Comparison of ENCODE assay signal across 8 cellular contexts in the genomic region with DNA sequence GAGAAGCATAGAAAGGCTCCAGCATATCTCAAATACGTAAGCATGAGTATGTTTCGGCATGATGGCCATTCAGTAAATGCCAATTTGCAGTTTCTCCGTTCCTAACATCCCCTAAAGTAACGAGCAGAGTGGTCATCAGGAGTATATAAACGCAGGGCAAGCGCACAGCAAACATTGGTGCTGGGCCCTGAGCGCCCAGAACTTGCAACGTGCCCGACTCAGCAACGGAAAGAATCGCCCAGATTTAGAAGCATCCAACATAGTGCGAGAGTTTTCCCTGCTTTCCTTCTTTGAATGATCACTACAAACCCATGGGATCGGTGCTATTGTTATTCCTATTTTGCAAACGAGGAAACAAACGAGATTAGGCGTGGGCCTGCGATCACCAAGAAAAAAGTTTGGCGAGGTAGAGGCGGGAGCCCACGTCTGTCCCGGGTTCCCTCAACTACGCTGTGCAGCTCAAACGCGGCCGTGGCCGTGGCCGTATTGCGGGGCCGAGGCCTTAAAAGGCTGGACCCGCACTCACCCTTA. TPM values are rescaled to one million over a fixed set of nuclear protein-coding genes. Genes with fewer than 3 reads are reported as not detected.
DNase-seq lines count a peak whose midpoint lies in the region; ATAC-seq and FAIRE-seq lines count a peak whose summit lies in the region.

No MANE protein-coding gene starts in this region.

- peak; percentile 38 for ATAC-seq in activated CD4-positive, alpha-beta T cell treated with anti-CD3 and anti-CD28 coated beads for 36 hours
- no peak for ATAC-seq in activated T-helper 17 cell treated with anti-CD3 and anti-CD28 coated beads, Interleukin-2, amount 50 U/mL, for 72 hours (replicated peaks)
- ATAC-seq in right cardiac atrium, result peak in 1 of 2 donors; percentile 71

- peaks cover 6% of the 10 kb centered on the region for H3K4me1 ChIP-seq in right cardiac atrium (ENCODE audit: control insufficient read depth, insufficient read depth, low read length)
- H3K4me1 ChIP-seq in small intestine (ENCODE audit: control insufficient read depth in 2 of 2, insufficient read depth in 1 of 2, low read depth in 1 of 2, low read length in 1 of 2), result peaks cover 0 to 3% of the 10 kb centered on the region in 2 donors

- peak overlapping the region; percentile 99 for H3K27ac Mint-ChIP-seq in activated CD4-positive, alpha-beta T cell treated with anti-CD3 and anti-CD28 coated beads for 36 hours
- H3K27ac Mint-ChIP-seq in activated T-helper 17 cell treated with anti-CD3 and anti-CD28 coated beads, Interleukin-2, amount 50 U/mL, for 72 hours, result peak overlapping the region; percentile 98

- H3K27me3 ChIP-seq in right cardiac atrium (ENCODE audit: control insufficient read depth, insufficient read depth) (no peaks in the 10 kb centered on the region), small intestine (ENCODE audit: control insufficient read depth in 2 of 2, insufficient read depth in 2 of 2, low read length in 2 of 2) (no peaks in the 10 kb centered on the region)

- peak overlapping the region; percentile 6 for H3K27ac ChIP-seq in right cardiac atrium (ENCODE audit: low read length)
- peak overlapping the region; percentile 66 to 100 for H3K27ac ChIP-seq in small intestine (ENCODE audit: low read depth in 1 of 2, low read length in 1 of 2)

- in situ Hi-C loops in ACHN (cut with HindIII; ENCODE audit: low pct_ligation_motif_present, low pct_unique_long_range_greater_than_20kb, low sequenced_read_pairs), result no loop called here

- no peaks in the 10 kb centered on the region for H3K27me3 Mint-ChIP-seq in activated CD4-positive, alpha-beta T cell treated with anti-CD3 and anti-CD28 coated beads for 36 hours
- no peaks in the 10 kb centered on the region for H3K27me3 Mint-ChIP-seq in activated T-helper 17 cell treated with anti-CD3 and anti-CD28 coated beads, Interleukin-2, amount 50 U/mL, for 72 hours

- no peaks in the 10 kb centered on the region for H3K9me3 Mint-ChIP-seq in activated CD4-positive, alpha-beta T cell treated with anti-CD3 and anti-CD28 coated beads for 36 hours (ENCODE audit: low read depth)
- H3K9me3 Mint-ChIP-seq in activated T-helper 17 cell treated with anti-CD3 and anti-CD28 coated beads, Interleukin-2, amount 50 U/mL, for 72 hours, result no peaks in the 10 kb centered on the region

- intact Hi-C loops in activated CD4-positive, alpha-beta T cell treated with anti-CD3 and anti-CD28 coated beads for 36 hours (cut with DNase I, micrococcal nuclease), result loop anchor here (1.0 to 5.0 kb wide), 9 partner anchors 37 to 898 kb away; a partner anchor contains a TSS
- intact Hi-C loops in right cardiac atrium (cut with DNase I), result loop anchor here in 1 of 4 donors (10.0 kb wide), 1 partner anchor 94 kb away; a partner anchor contains a TSS

- H3K9me3 ChIP-seq in right cardiac atrium (ENCODE audit: control insufficient read depth, low read length), result no peaks in the 10 kb centered on the region
- H3K9me3 ChIP-seq in small intestine (ENCODE audit: control insufficient read depth, low read depth), result no peaks in the 10 kb centered on the region

- CTCF ChIA-PET in activated CD4-positive, alpha-beta T cell treated with anti-CD3 and anti-CD28 coated beads for 36 hours (lab: Charles Lee), result interaction anchor here (0.6 to 2.0 kb wide), 6 partner anchors 9 to 397 kb away, joined by 3 to 11 read pairs (median 5); a partner anchor contains a TSS

- whole genome bisulfite sequencing in right cardiac atrium, result under 1% methylated on average over 30 of the region's 30 CpGs
- WGBS in small intestine, 3 donors, result 0% methylated on average over 30 of the region's 30 CpGs

- H3K4me1 Mint-ChIP-seq in activated CD4-positive, alpha-beta T cell treated with anti-CD3 and anti-CD28 coated beads for 36 hours, result peaks cover 31% of the 10 kb centered on the region
- H3K4me1 Mint-ChIP-seq in activated T-helper 17 cell treated with anti-CD3 and anti-CD28 coated beads, Interleukin-2, amount 50 U/mL, for 72 hours, result peaks cover 25% of the 10 kb centered on the region

- H3K4me3 ChIP-seq in right cardiac atrium (ENCODE audit: low read length) (peak overlapping the region; percentile 74), small intestine (ENCODE audit: low read depth in 1 of 2, low read length in 2 of 2) (peak overlapping the region; percentile 76 to 89)

- DNase-seq in activated CD4-positive, alpha-beta T cell treated with anti-CD3 and anti-CD28 coated beads for 36 hours, result peak; percentile 35
- DNase-seq in activated CD4-positive, alpha-beta T cell treated with anti-CD3 and anti-CD28 coated beads for 48 hours, result no peak
- DNase-seq in right cardiac atrium, result no peak
- DNase-seq in small intestine, result peak; percentile 29
- DNase-seq in ACHN, result no peak
- no peak for DNase-seq in NCI-H2107 treated with DMSO at 0.1 percent for 48 hours (lab: John Stamatoyannopoulos, UW; ENCODE audit: unreplicated experiment)
- DNase-seq in hypothalamus (lab: John Stamatoyannopoulos, UW), result no peak

- H3K36me3 Mint-ChIP-seq in activated CD4-positive, alpha-beta T cell treated with anti-CD3 and anti-CD28 coated beads for 36 hours (ENCODE audit: low read depth), result peaks cover 52% of the 10 kb centered on the region
- H3K36me3 Mint-ChIP-seq in activated T-helper 17 cell treated with anti-CD3 and anti-CD28 coated beads, Interleukin-2, amount 50 U/mL, for 72 hours (ENCODE audit: low read depth), result peaks cover 58% of the 10 kb centered on the region

- FAIRE-seq in small intestine (lab: Jason Lieb, UNC), result no peak

- peaks cover 11 to 28% of the 10 kb centered on the region in 2 donors for H3K36me3 ChIP-seq in small intestine (ENCODE audit: control insufficient read depth in 2 of 2, insufficient read depth in 2 of 2, low read length in 2 of 2)

- peak overlapping the region; percentile 95 for H3K4me3 Mint-ChIP-seq in activated CD4-positive, alpha-beta T cell treated with anti-CD3 and anti-CD28 coated beads for 36 hours
- H3K4me3 Mint-ChIP-seq in activated T-helper 17 cell treated with anti-CD3 and anti-CD28 coated beads, Interleukin-2, amount 50 U/mL, for 72 hours, result peak overlapping the region; percentile 95

- POLR2A ChIA-PET in activated CD4-positive, alpha-beta T cell treated with anti-CD3 and anti-CD28 coated beads for 36 hours (lab: Charles Lee), result interaction anchor here (0.6 to 1.6 kb wide), 6 partner anchors 16 to 330 kb away, joined by 3 to 10 read pairs (median 4); a partner anchor contains a TSS

RNA-seq across cellular contexts. Expression of a gene that starts 0.5 kb away (rescaled TPM):
- 1,000 to 10,000 TPM; 2,270 to 3,312 TPM for total RNA-seq in activated CD4-positive, alpha-beta T cell treated with anti-CD3 and anti-CD28 coated beads for 36 hours
- 1,000 to 10,000 TPM; 2,772 to 2,939 TPM for total RNA-seq in activated T-helper 17 cell treated with anti-CD3 and anti-CD28 coated beads, Interleukin-2, amount 50 U/mL, for 72 hours
- total RNA-seq in right cardiac atrium, result 1,000 to 10,000 TPM; 1,254 to 1,552 (median 1,386) TPM
- polyA plus RNA-seq in right cardiac atrium (1,870 TPM), small intestine (1,000 to 10,000 TPM; 2,980 to 5,825 (median 5,408) TPM)

RNA-seq across cellular contexts. Expression of a gene that starts 36.3 kb away (rescaled TPM):
- total RNA-seq in activated CD4-positive, alpha-beta T cell treated with anti-CD3 and anti-CD28 coated beads for 36 hours, result 100 to 1,000 TPM; 217 to 290 TPM
- total RNA-seq in activated T-helper 17 cell treated with anti-CD3 and anti-CD28 coated beads, Interleukin-2, amount 50 U/mL, for 72 hours, result 100 to 1,000 TPM; 265 to 629 TPM
- 100 to 1,000 TPM; 222 to 331 (median 251) TPM for total RNA-seq in right cardiac atrium
- polyA plus RNA-seq in right cardiac atrium (201 TPM), small intestine (100 to 1,000 TPM; 288 to 939 (median 792) TPM)

RNA-seq across cellular contexts. Expression of a gene that starts 58.9 kb away (rescaled TPM):
- 1 to 10 TPM; 5.1 to 5.5 TPM for total RNA-seq in activated CD4-positive, alpha-beta T cell treated with anti-CD3 and anti-CD28 coated beads for 36 hours
- 1 to 10 TPM in 1 of 2 donors, under 1 TPM in 1; 0.48 to 1.8 TPM for total RNA-seq in activated T-helper 17 cell treated with anti-CD3 and anti-CD28 coated beads, Interleukin-2, amount 50 U/mL, for 72 hours
- total RNA-seq in right cardiac atrium, result 10 to 100 TPM; 53.1 to 67.8 (median 58.7) TPM
- polyA plus RNA-seq in right cardiac atrium (45.9 TPM), small intestine (10 to 100 TPM in 2 of 3 donors, 1 to 10 TPM in 1; 7.4 to 26.2 (median 15.7) TPM)

Comparison
In these comparisons a context has a peak if more than half of its experiments do, and no peak if none do; other contexts are left out.
1. DNase-seq: peak in activated CD4-positive, alpha-beta T cell treated with anti-CD3 and anti-CD28 coated beads for 36 hours (single experiment) and small intestine (single experiment); none in activated CD4-positive, alpha-beta T cell treated with anti-CD3 and anti-CD28 coated beads for 48 hours (single experiment), right cardiac atrium (0 of 3), ACHN (single experiment), NCI-H2107 treated with DMSO at 0.1 percent for 48 hours (single experiment) and hypothalamus (0 of 51).
2. RNA of a gene that starts 58.9 kb away (total RNA-seq): 53.1 to 67.8 TPM in right cardiac atrium; 5.1 to 5.5 TPM in activated CD4-positive, alpha-beta T cell treated with anti-CD3 and anti-CD28 coated beads for 36 hours and 0.48 to 1.8 TPM in activated T-helper 17 cell treated with anti-CD3 and anti-CD28 coated beads, Interleukin-2, amount 50 U/mL, for 72 hours; every median in the first group is over 4 times any median in the second.